In genomic region chr9:6779417-6780241, GRCh38 we compare ENCODE assay signal across 12 cellular contexts. TPM values are rescaled to one million over a fixed set of nuclear protein-coding genes. Genes with fewer than 3 reads are reported as not detected.
DNase-seq lines count a peak whose midpoint lies in the region; ATAC-seq, FAIRE-seq and TF ChIP-seq lines count a peak whose summit lies in the region.
"Had no signal": no experiment of that assay in that cellular context is flagged by ENCODE, and none has a peak within 500 bp of the region (broad histone marks: within the 10 kb centered on the region; RNA-seq: fewer than 3 reads in every experiment).

No MANE protein-coding gene starts in this region.

- no peaks in the 10 kb centered on the region for H4K20me1 ChIP-seq in GM12878 (ENCODE audit: control insufficient read depth, insufficient read depth)

- peaks cover 34% of the 10 kb centered on the region for H3K4me1 ChIP-seq in GM12878 (ENCODE audit: control insufficient read depth, insufficient read depth, low read length)

- WGBS in GM12878 (ENCODE audit: insufficient coverage, insufficient replicate concordance, low lambda C conversion rate, missing lambda C conversion rate) = 47% methylated on average over 3 of the region's 3 CpGs

- peak overlapping the region; percentile 18; the same call in 1 of the 2 replicates for H3K4me2 ChIP-seq in GM12878 (ENCODE audit: control insufficient read depth, insufficient read depth)

- no peak for TF ChIP-seq POLR2A in GM12878 (IDR thresholded peaks at IDR 0.05; ENCODE audit: low read depth, low read length)

- TF ChIP-seq RAD21 in GM12878 (IDR thresholded peaks at IDR 0.05; ENCODE audit: insufficient read depth, low read depth, low read length) = no peak

- DNase-seq in COR-L47 (lab: John Stamatoyannopoulos, UW) (peak; percentile 9), GM12878 (ENCODE audit: low read depth, low spot score) (no peak), left kidney (ENCODE audit: low read depth, low spot score) (peak; percentile 46), RPMI8226 (no peak), medulla oblongata (ENCODE audit: extremely low spot score) (no peak), GM13977 (ENCODE audit: low spot score) (no peak)
- DNase-seq: activated CD4-positive, CD25-positive, alpha-beta regulatory T cell; Kasumi-1 had no signal

- in situ Hi-C loops in GM12878 (cut with MboI) (no loop called here), GM13977 (cut with MboI; ENCODE audit: low pct_unique_long_range_greater_than_20kb, low sequenced_read_pairs, unreplicated experiment) (no loop called here)

- intact Hi-C loops in GM12878 (cut with micrococcal nuclease; ENCODE audit: unreplicated experiment) = no loop called here

- no peak overlapping the region for H3K4me3 ChIP-seq in GM12878
- H3K4me3 ChIP-seq: adrenal gland had no signal

- TF ChIP-seq CTCF in GM12878 (IDR thresholded peaks at IDR 0.05 in 2 of 3, conservative IDR thresholded peaks at IDR 0.05 in 1 of 3; ENCODE audit: control insufficient read depth in 2 of 3, extremely low read depth in 1 of 3, insufficient read depth in 1 of 3, low read depth in 3 of 3, low read length in 3 of 3) (no peak), GM13977 (IDR thresholded peaks at IDR 0.05; ENCODE audit: extremely low read depth, insufficient read depth, missing control alignments) (no peak)

- CTCF ChIA-PET in GM12878 (lab: Yijun Ruan, JAX) = interaction anchor here (0.6 to 1.8 kb wide), 2 partner anchors 47 to 130 kb away, joined by 3 to 5 read pairs; no protein-coding TSS in a partner anchor

- H3K27ac ChIP-seq in GM12878 (ENCODE audit: control insufficient read depth, insufficient read depth) = peak overlapping the region; percentile 56
- H3K27ac ChIP-seq: adrenal gland, neutrophil had no signal

- H3K79me2 ChIP-seq in GM12878 (ENCODE audit: control insufficient read depth, insufficient read depth, low read length) = peaks cover 73% of the 10 kb centered on the region

- FAIRE-seq in GM12878 (lab: Jason Lieb, UNC) = peak; percentile 23

- no peak overlapping the region for H2AFZ ChIP-seq in GM12878 (ENCODE audit: control insufficient read depth, low read depth, low read length)

- no TSS peak for BruUV-seq in GM12878 (replicated peaks; lab: Mats Ljungman, UMichigan)

- RAD21 ChIA-PET in GM12878 (lab: Charles Lee; ENCODE audit: unreplicated experiment) = interaction anchor here (1.2 kb wide), 1 partner anchor 23 kb away, joined by 3 read pairs; no protein-coding TSS in a partner anchor

- SMC1A ChIA-PET in GM12878 (lab: Charles Lee; ENCODE audit: uncharacterized antibody, unreplicated experiment) = interaction anchor here (0.6 to 2.1 kb wide), 4 partner anchors 24 to 48 kb away, joined by 3 to 8 read pairs (median 4); no protein-coding TSS in a partner anchor

- no peak for TF ChIP-seq EP300 in GM12878 (IDR thresholded peaks at IDR 0.05; ENCODE audit: borderline replicate concordance in 1 of 2, control insufficient read depth in 1 of 2, low read depth in 2 of 2, low read length in 2 of 2)

- ATAC-seq in HG03432 (IDR thresholded peaks at IDR 0.05; ENCODE audit: unreplicated experiment) (peak; percentile 32), GM12878 (no peak; the same call in 2 of the 3 replicates), HG02938 (IDR thresholded peaks at IDR 0.05; ENCODE audit: unreplicated experiment) (no peak)

- no peaks in the 10 kb centered on the region; a peak in 1 of 4 replicates for H3K36me3 ChIP-seq in GM12878 (ENCODE audit: control insufficient read depth in 2 of 2, insufficient read depth in 2 of 2, low read length in 1 of 2)
- H3K36me3 ChIP-seq: adrenal gland, neutrophil had no signal

- POLR2A ChIA-PET in GM12878 (lab: Charles Lee) = interaction anchor here (0.5 to 0.7 kb wide), 2 partner anchors 38 to 40 kb away, joined by 4 read pairs; no protein-coding TSS in a partner anchor

- H3K9ac ChIP-seq in GM12878 (ENCODE audit: control insufficient read depth, insufficient read depth, low read length) = no peak overlapping the region

- no peaks in the 10 kb centered on the region; the same call in 2 of the 3 replicates for H3K9me3 ChIP-seq in GM12878 (replicated peaks; ENCODE audit: control insufficient read depth, insufficient read depth, low read length)
- H3K9me3 ChIP-seq: adrenal gland, neutrophil had no signal

- no peaks in the 10 kb centered on the region for H3K27me3 ChIP-seq in GM12878 (replicated peaks in 1 of 2; ENCODE audit: control insufficient read depth in 2 of 2, insufficient read depth in 2 of 2, low read length in 1 of 2)
- H3K27me3 ChIP-seq: adrenal gland, neutrophil had no signal

TF ChIP-seq in GM12878, 131 proteins besides CTCF, POLR2A, EP300 and RAD21:
- TF ChIP-seq CBFB (IDR thresholded peaks at IDR 0.05; ENCODE audit: low read depth) (no peak), MEF2A (IDR thresholded peaks at IDR 0.05; ENCODE audit: insufficient read depth, low read depth, low read length) (no peak)

RNA-seq across cellular contexts. Expression of gene KDM4C, which starts 21.9 kb away (rescaled TPM):
- 379 and 393 TPM in 2 replicates for total RNA-seq in GM12878 (2013; cell fraction: nucleolus; rRNA removed)
- 22.7 and 29.9 TPM in 2 replicates for total RNA-seq in GM12878 (2014; rRNA removed)
- 27.3 and 28.7 TPM in 2 replicates for total RNA-seq in GM12878 (2014; rRNA removed; fragmentation: Illumina TruSeq; extraction: Trizol)
- 22.9 and 24.6 TPM in 2 replicates for total RNA-seq in GM12878 (2021)
- polyA plus RNA-seq in GM12878 (2011; ENCODE audit: low read depth) = 20.1 TPM
- polyA plus RNA-seq in GM12878 (2011; rRNA removed) = 41.2 and 49.5 TPM in 2 replicates
- 26.1 and 28.5 TPM in 2 replicates for polyA plus RNA-seq in GM12878 (2011; cell fraction: cytosol; rRNA removed)
- polyA plus RNA-seq in GM12878 (2011; cell fraction: nucleus; rRNA removed) = 112 and 130 TPM in 2 replicates
- 19.4 and 24.5 TPM in 2 replicates for polyA plus RNA-seq in GM12878 (2012)
- polyA plus RNA-seq in GM12878 (2014; fragmentation: Illumina TruSeq; extraction: Trizol) = 20.0 and 23.0 TPM in 2 replicates
- 10 to 100 TPM in 1 of 2 experiments, 1 to 10 TPM in 1; 6.8 to 11.7 TPM for polyA plus RNA-seq in GM12878 (2014; fragmentation: Nextera tagmentation; extraction: Ambion mirVana)
- 20.2 and 24.0 TPM in 2 replicates for polyA plus RNA-seq in GM12878 (2014; rRNA removed)
- 10 to 100 TPM; 18.6 to 20.0 TPM for polyA plus RNA-seq in GM12878 (2016; fragmentation: Nextera tagmentation; extraction: Ambion mirVana)
- polyA minus RNA-seq in GM12878 (2011; rRNA and poly(A)+ RNA removed) = 182 and 211 TPM in 2 replicates
- 25.1 and 27.6 TPM in 2 replicates for polyA minus RNA-seq in GM12878 (2011; cell fraction: cytosol; rRNA and poly(A)+ RNA removed)
- polyA minus RNA-seq in GM12878 (2011; cell fraction: nucleus; rRNA and poly(A)+ RNA removed) = 258 and 336 TPM in 2 replicates

Comparison
In these comparisons a context has a peak if more than half of its experiments do, and no peak if none do; other contexts are left out.
1. DNase-seq: peak in COR-L47 (single experiment) and left kidney (single experiment); none in GM12878 (single experiment), RPMI8226 (single experiment), medulla oblongata (single experiment) and GM13977 (single experiment).